8 cellular contexts compared by ENCODE assay signal in the genomic region with DNA sequence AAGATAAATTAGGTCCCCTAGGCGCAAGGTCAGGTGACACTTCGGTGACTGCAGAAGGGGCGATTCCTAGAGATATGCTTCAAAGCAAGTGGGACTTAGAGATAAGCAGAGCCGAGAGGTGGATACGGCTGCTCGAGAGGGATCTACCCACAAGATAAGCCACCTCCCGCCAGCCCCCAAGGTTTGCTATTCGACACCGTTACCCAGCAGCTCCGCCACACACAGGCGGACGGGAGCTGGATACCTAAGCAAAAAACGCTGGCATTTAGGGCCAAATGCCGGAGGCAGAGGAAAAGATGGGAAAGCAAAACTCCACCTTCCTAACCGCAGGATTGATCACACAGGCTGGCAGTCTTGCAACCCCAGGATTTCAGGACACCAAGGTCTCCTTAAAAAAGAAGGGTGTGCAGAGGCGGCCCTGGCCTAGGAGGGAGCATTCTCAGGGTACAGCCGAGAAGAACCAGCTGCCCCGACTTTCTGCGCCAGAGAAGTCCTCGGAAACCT. TPM values are rescaled to one million over a fixed set of nuclear protein-coding genes. Genes with fewer than 3 reads are reported as not detected.
DNase-seq lines count a peak whose midpoint lies in the region; ATAC-seq and TF ChIP-seq lines count a peak whose summit lies in the region.

No MANE protein-coding gene starts in this region.

- ATAC-seq in GM21723 (IDR thresholded peaks at IDR 0.05; ENCODE audit: unreplicated experiment) (no peak), GM18861 (IDR thresholded peaks at IDR 0.05; ENCODE audit: unreplicated experiment) (no peak)

- peak overlapping the region; percentile 97 for H3K4me3 ChIP-seq in AG09309 (ENCODE audit: control insufficient read depth, low read depth, low read length)
- peak overlapping the region; percentile 99 for H3K4me3 ChIP-seq in HFF-Myc (replicated peaks; ENCODE audit: low read depth, low read length)
- peak overlapping the region; percentile 78 for H3K4me3 ChIP-seq in osteoblast (ENCODE audit: insufficient read depth, low read length)

- no peaks in the 10 kb centered on the region for H3K9me3 ChIP-seq in osteoblast (ENCODE audit: low read depth, low read length)

- H3K79me2 ChIP-seq in osteoblast (ENCODE audit: insufficient read depth, low read length), result peaks cover 39% of the 10 kb centered on the region

- H3K4me2 ChIP-seq in osteoblast (ENCODE audit: insufficient read depth, low read length), result peak overlapping the region; percentile 93

- DNase-seq in AG09309 (ENCODE audit: low read depth) (no peak), HFF-Myc (ENCODE audit: extremely low read depth, low read depth) (no peak), erythroblast (lab: John Stamatoyannopoulos, UW) (peak; percentile 93 to 97), osteoblast (ENCODE audit: insufficient read length, low spot score, missing footprints) (no peak), NOMO-1 treated with dmso at 0.1 percent for 144 hours (lab: John Stamatoyannopoulos, UW; ENCODE audit: unreplicated experiment) (no peak)
- peak; percentile 29 for DNase-seq in activated CD4-positive, alpha-beta T cell treated with anti-CD3 and anti-CD28 coated beads, Interleukin-2, amount 50 U/mL, for 1 hour

- H3K4me1 ChIP-seq in osteoblast (ENCODE audit: insufficient read depth, low read length), result peaks cover 57% of the 10 kb centered on the region

- H3K27ac ChIP-seq in osteoblast (ENCODE audit: low read depth, low read length), result peak overlapping the region; percentile 76

- H3K27me3 ChIP-seq in osteoblast (ENCODE audit: insufficient read depth, low read length), result no peaks in the 10 kb centered on the region

- peaks cover 35% of the 10 kb centered on the region for H4K20me1 ChIP-seq in osteoblast (ENCODE audit: insufficient read depth, low read length)

- TF ChIP-seq CTCF in AG09309 (IDR thresholded peaks at IDR 0.05; ENCODE audit: control insufficient read depth, insufficient read depth, low read depth, low read length, missing control alignments) (no peak), HFF-Myc (IDR thresholded peaks at IDR 0.05; ENCODE audit: low read depth, low read length, missing control alignments) (no peak), osteoblast (IDR thresholded peaks at IDR 0.05; ENCODE audit: extremely low read depth, low read depth, low read length) (no peak)

- H3K36me3 ChIP-seq in osteoblast (ENCODE audit: insufficient read depth, low read length), result peaks cover 27% of the 10 kb centered on the region

- TF ChIP-seq POLR2A in erythroblast (IDR thresholded peaks at IDR 0.05; ENCODE audit: low read length), result peak; percentile 91

- no peak overlapping the region for H2AFZ ChIP-seq in osteoblast (ENCODE audit: low read length)

RNA-seq across cellular contexts. Expression of a gene that starts 0.7 kb away (rescaled TPM):
- 1,459 and 1,507 TPM in 2 replicates for total RNA-seq in osteoblast

RNA-seq across cellular contexts. Expression of a gene that starts 16.6 kb away (rescaled TPM):
- total RNA-seq in osteoblast, result 5.6 and 8.0 TPM in 2 replicates

RNA-seq across cellular contexts. Expression of a gene that starts 49.4 kb away (rescaled TPM):
- 15.9 and 20.3 TPM in 2 replicates for total RNA-seq in osteoblast

Comparison
In these comparisons a context has a peak if more than half of its experiments do, and no peak if none do; other contexts are left out.
1. DNase-seq: peak in activated CD4-positive, alpha-beta T cell treated with anti-CD3 and anti-CD28 coated beads, Interleukin-2, amount 50 U/mL, for 1 hour (single experiment) and erythroblast (2 of 2); none in AG09309 (single experiment), HFF-Myc (single experiment), osteoblast (single experiment) and NOMO-1 treated with dmso at 0.1 percent for 144 hours (single experiment).
2. Peak in every context shown above with its lines, with median percentiles within 50 percentile points of each other: H3K4me3 ChIP-seq.